In genomic region chr22:26516503-26516902, GRCh38 we compare ENCODE assay signal across 25 cellular contexts.
"Had no signal": no experiment of that assay in that cellular context is flagged by ENCODE, and none has a peak within 500 bp of the region (broad histone marks: within the 10 kb centered on the region; RNA-seq: fewer than 3 reads in every experiment).

No MANE protein-coding gene starts in this region.

- FAIRE-seq: colon, endothelial cell of umbilical vein had no signal

- H3K27me3 ChIP-seq: ascending aorta, hepatocyte, left lung, tibial artery had no signal

- H3K9me3 ChIP-seq: ascending aorta, left lung, tibial artery had no signal

- H3K27me3 Mint-ChIP-seq: activated CD4-positive, alpha-beta memory T cell treated with anti-CD3 and anti-CD28 coated beads for 36 hours; effector memory CD8-positive, alpha-beta T cell; naive thymus-derived CD4-positive, alpha-beta T cell had no signal

- H3K27ac Mint-ChIP-seq: activated CD4-positive, alpha-beta memory T cell treated with anti-CD3 and anti-CD28 coated beads for 36 hours; effector memory CD8-positive, alpha-beta T cell had no signal

- H3K4me2 ChIP-seq: hepatocyte had no signal

- H3K9me3 Mint-ChIP-seq: activated CD4-positive, alpha-beta memory T cell treated with anti-CD3 and anti-CD28 coated beads for 36 hours; effector memory CD8-positive, alpha-beta T cell; naive thymus-derived CD4-positive, alpha-beta T cell; neural crest cell; T-helper 1 cell treated with Interleukin-12 subunit alpha and Interleukin-12 subunit beta and Interleukin-4 antibody, amounts not matched to agents 30 μg/mL and 1 μg/mL, for 36 hours had no signal

- H3K4me3 ChIP-seq: ascending aorta, hepatocyte, left lung, tibial artery had no signal

- H3K27ac ChIP-seq: ascending aorta, hepatocyte, left lung, tibial artery had no signal

- DNase-seq: activated CD4-positive, alpha-beta memory T cell treated with anti-CD3 and anti-CD28 coated beads for 36 hours; activated CD4-positive, alpha-beta T cell treated with anti-CD3 and anti-CD28 coated beads for 4 hours; activated CD4-positive, CD25-positive, alpha-beta regulatory T cell; activated gamma-delta T cell; activated naive CD4-positive, alpha-beta T cell treated with anti-CD3 and anti-CD28 coated beads, Interleukin-2, amount 50 U/mL, for 16 hours; central memory CD4-positive, alpha-beta T cell; effector memory CD8-positive, alpha-beta T cell; foreskin melanocyte; glutamatergic neuron; kidney glomerular epithelial cell; left lung; naive thymus-derived CD4-positive, alpha-beta T cell; occipital lobe; stimulated activated CD4-positive, alpha-beta T cell treated with anti-CD3 and anti-CD28 coated beads, Interleukin-2, amount 100 ng/mL, for 48 hours; stimulated activated naive CD4-positive, alpha-beta T cell treated with Interleukin-2 at 50 U/mL for 16 hours; substantia nigra; T1000; tibial artery had no signal

- H3K36me3 Mint-ChIP-seq: activated CD4-positive, alpha-beta memory T cell treated with anti-CD3 and anti-CD28 coated beads for 36 hours had no signal

- H3K4me3 Mint-ChIP-seq: activated CD4-positive, alpha-beta memory T cell treated with anti-CD3 and anti-CD28 coated beads for 36 hours; effector memory CD8-positive, alpha-beta T cell; naive thymus-derived CD4-positive, alpha-beta T cell; T-helper 1 cell treated with Interleukin-12 subunit alpha and Interleukin-12 subunit beta and Interleukin-4 antibody, amounts not matched to agents 30 μg/mL and 1 μg/mL, for 36 hours had no signal

- ATAC-seq: effector memory CD8-positive, alpha-beta T cell; esophagus mucosa; left lung; naive thymus-derived CD4-positive, alpha-beta T cell had no signal

- H2AFZ ChIP-seq: hepatocyte had no signal

- H3K36me3 ChIP-seq: ascending aorta, left lung, tibial artery had no signal
